In the genomic region with DNA sequence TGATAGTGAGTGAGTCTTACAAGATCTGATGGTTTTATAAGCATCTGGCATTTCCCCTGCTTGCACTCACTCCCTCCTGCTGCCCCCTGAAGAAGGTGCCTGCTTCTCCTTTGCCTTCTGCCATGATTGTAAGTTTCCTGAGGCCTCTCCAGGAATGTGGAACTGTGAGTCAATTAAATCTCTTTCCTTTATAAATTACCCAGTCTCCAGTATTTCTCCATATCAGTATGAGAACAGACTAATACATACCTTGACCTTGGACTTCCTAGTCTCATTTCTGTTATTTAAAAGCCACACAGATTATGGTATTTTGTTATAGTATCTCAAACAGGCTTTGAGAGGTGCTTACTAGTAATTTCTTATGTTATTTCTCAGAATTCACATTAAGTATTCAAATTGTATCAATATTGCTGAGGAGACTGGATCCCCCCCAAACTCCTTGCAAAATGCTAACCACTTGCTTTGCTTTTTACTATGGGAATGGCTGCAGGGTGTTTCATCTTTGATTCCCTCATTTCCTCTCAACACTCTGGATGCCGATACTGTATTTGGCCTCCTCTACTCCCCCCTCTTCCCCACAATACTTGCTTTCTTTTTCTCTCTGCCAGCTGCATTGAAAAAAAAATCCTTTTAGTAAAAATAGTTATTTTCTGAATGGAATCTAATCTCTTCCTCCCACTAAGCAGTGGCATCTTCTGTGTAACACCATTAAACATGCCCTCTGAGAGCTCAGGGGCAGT, we compare ENCODE assay signal across 24 cellular contexts.
"Had no signal": no experiment of that assay in that cellular context is flagged by ENCODE, and none has a peak within 500 bp of the region (broad histone marks: within the 10 kb centered on the region; RNA-seq: fewer than 3 reads in every experiment).

No MANE protein-coding gene starts in this region.

- DNase-seq: activated CD4-positive, alpha-beta memory T cell treated with anti-CD3 and anti-CD28 coated beads, Interleukin-2, amount 10 ng/mL, durations not matched to agents 7 days and 5 days; activated CD4-positive, alpha-beta T cell treated with anti-CD3 and anti-CD28 coated beads, Interleukin-2, amount 50 U/mL, for 1 hour; activated CD4-positive, CD25-positive, alpha-beta regulatory T cell; activated gamma-delta T cell; activated naive CD4-positive, alpha-beta T cell treated with anti-CD3 and anti-CD28 coated beads for 36 hours; activated T-cell treated with anti-CD3 and anti-CD28 coated beads for 4 hours; activated T-cell treated with anti-CD3 and anti-CD28 coated beads, Interleukin-2, amount 50 U/mL, for 48 hours; MG63; MV-4-11; NCI-H1092 treated with DMSO at 0.1 percent for 48 hours; NCI-H1417 treated with DMSO at 0.1 percent for 48 hours; NCI-H1694; NCI-H2029; NCI-H2107; NCI-H2171 treated with DMSO at 0.1 percent for 48 hours; NCI-H526; NCI-H774; RPMI8226; SJCRH30; SK-N-SH; T-helper 1 cell had no signal

- H3K27me3 Mint-ChIP-seq: activated CD4-positive, alpha-beta memory T cell treated with anti-CD3 and anti-CD28 coated beads, Interleukin-2, amount 10 ng/mL, durations not matched to agents 7 days and 5 days; activated T-helper 17 cell treated with anti-CD3 and anti-CD28 coated beads, Interleukin-2, amount 50 U/mL, for 72 hours had no signal

- H3K36me3 ChIP-seq: MG63, SJCRH30 had no signal

- ATAC-seq: activated T-helper 17 cell treated with anti-CD3 and anti-CD28 coated beads, Interleukin-2, amount 50 U/mL, for 72 hours; Right ventricle myocardium inferior had no signal

- H3K4me3 Mint-ChIP-seq: activated CD4-positive, alpha-beta memory T cell treated with anti-CD3 and anti-CD28 coated beads, Interleukin-2, amount 10 ng/mL, durations not matched to agents 7 days and 5 days; activated naive CD4-positive, alpha-beta T cell treated with anti-CD3 and anti-CD28 coated beads for 36 hours; activated naive CD8-positive, alpha-beta T cell; activated T-helper 17 cell treated with anti-CD3 and anti-CD28 coated beads, Interleukin-2, amount 50 U/mL, for 72 hours had no signal

- H3K27me3 ChIP-seq: MG63, SJCRH30 had no signal

- H3K36me3 Mint-ChIP-seq: activated naive CD8-positive, alpha-beta T cell had no signal

- H3K4me1 Mint-ChIP-seq: activated CD4-positive, alpha-beta memory T cell treated with anti-CD3 and anti-CD28 coated beads, Interleukin-2, amount 10 ng/mL, durations not matched to agents 7 days and 5 days; activated T-helper 17 cell treated with anti-CD3 and anti-CD28 coated beads, Interleukin-2, amount 50 U/mL, for 72 hours had no signal

- H3K27ac Mint-ChIP-seq: activated CD4-positive, alpha-beta memory T cell treated with anti-CD3 and anti-CD28 coated beads, Interleukin-2, amount 10 ng/mL, durations not matched to agents 7 days and 5 days; activated naive CD4-positive, alpha-beta T cell treated with anti-CD3 and anti-CD28 coated beads for 36 hours; activated naive CD8-positive, alpha-beta T cell; activated T-helper 17 cell treated with anti-CD3 and anti-CD28 coated beads, Interleukin-2, amount 50 U/mL, for 72 hours had no signal

- H3K9me3 Mint-ChIP-seq: activated CD4-positive, alpha-beta memory T cell treated with anti-CD3 and anti-CD28 coated beads, Interleukin-2, amount 10 ng/mL, durations not matched to agents 7 days and 5 days; activated T-helper 17 cell treated with anti-CD3 and anti-CD28 coated beads, Interleukin-2, amount 50 U/mL, for 72 hours had no signal

- H3K4me3 ChIP-seq: MG63, SJCRH30 had no signal
